In genomic region chr13:31947105-31947504, GRCh38 we compare ENCODE assay signal across 13 cellular contexts.
DNase-seq lines count a peak whose midpoint lies in the region; ATAC-seq, FAIRE-seq and TF ChIP-seq lines count a peak whose summit lies in the region.
"Had no signal": no experiment of that assay in that cellular context is flagged by ENCODE, and none has a peak within 500 bp of the region (broad histone marks: within the 10 kb centered on the region; RNA-seq: fewer than 3 reads in every experiment).

No MANE protein-coding gene starts in this region.

- ATAC-seq in GM12878 (no peak), left lung (no peak)

- H3K9me3 ChIP-seq in GM12878 (replicated peaks; ENCODE audit: control insufficient read depth, insufficient read depth, low read length) = no peaks in the 10 kb centered on the region
- H3K9me3 ChIP-seq in neural cell (ENCODE audit: low read length) = no peaks in the 10 kb centered on the region
- H3K9me3 ChIP-seq in left lung = no peaks in the 10 kb centered on the region
- H3K9me3 ChIP-seq: neutrophil had no signal

- SMC1A ChIA-PET in GM12878 (lab: Charles Lee; ENCODE audit: uncharacterized antibody, unreplicated experiment) = interaction anchor here (0.6 to 2.0 kb wide), 9 partner anchors 12 to 635 kb away, joined by 3 to 9 read pairs (median 5); no protein-coding TSS in a partner anchor

- no peak for TF ChIP-seq POLR2A in GM12878 (IDR thresholded peaks at IDR 0.05; ENCODE audit: low read depth, low read length)

- no peaks in the 10 kb centered on the region for H3K9me2 ChIP-seq in neural cell (ENCODE audit: insufficient read depth, low read length)

- WGBS in GM12878 (ENCODE audit: insufficient coverage, insufficient replicate concordance, low lambda C conversion rate, missing lambda C conversion rate) = 71% methylated on average over 2 of the region's 2 CpGs

- H3K36me3 ChIP-seq in GM12878 (ENCODE audit: control insufficient read depth in 2 of 2, insufficient read depth in 2 of 2, low read length in 1 of 2) = no peaks in the 10 kb centered on the region
- no peaks in the 10 kb centered on the region for H3K36me3 ChIP-seq in neural cell (ENCODE audit: insufficient read depth, low read length)
- no peaks in the 10 kb centered on the region for H3K36me3 ChIP-seq in left lung
- H3K36me3 ChIP-seq: neutrophil had no signal

- H4K20me1 ChIP-seq in GM12878 (ENCODE audit: control insufficient read depth, insufficient read depth) (no peaks in the 10 kb centered on the region), neural cell (ENCODE audit: insufficient read depth) (no peaks in the 10 kb centered on the region)

- in situ Hi-C loops in GM12878 (cut with MboI) = no loop called here

- H3K27me3 ChIP-seq in GM12878 (replicated peaks in 1 of 2; ENCODE audit: control insufficient read depth in 2 of 2, insufficient read depth in 2 of 2, low read length in 1 of 2) (no peaks in the 10 kb centered on the region), neural cell (ENCODE audit: insufficient read depth, low read depth, low read length) (no peaks in the 10 kb centered on the region), left lung (no peaks in the 10 kb centered on the region)
- H3K27me3 ChIP-seq: neutrophil had no signal

- H3K4me3 ChIP-seq in GM12878 (no peak overlapping the region), neural cell (ENCODE audit: low read length) (no peak overlapping the region), left lung (no peak overlapping the region)

- H3K4me2 ChIP-seq in GM12878 (ENCODE audit: control insufficient read depth, insufficient read depth) (no peak overlapping the region), neural cell (ENCODE audit: low read length) (no peak overlapping the region)

- BruUV-seq in GM12878 (replicated peaks; lab: Mats Ljungman, UMichigan) = no TSS peak

- H2AFZ ChIP-seq in GM12878 (ENCODE audit: control insufficient read depth, low read depth, low read length) = no peak overlapping the region
- no peak overlapping the region for H2AFZ ChIP-seq in neural cell (ENCODE audit: low read depth, low read length)

- peak; percentile 33 for DNase-seq in EH (ENCODE audit: low read depth)
- peak; percentile 20 for DNase-seq in MV-4-11 (lab: John Stamatoyannopoulos, UW)
- no peak for DNase-seq in GM12878 (ENCODE audit: low read depth, low spot score)
- DNase-seq in NCI-H1436 treated with DMSO at 0.1 percent for 48 hours (lab: John Stamatoyannopoulos, UW) = no peak
- no peak for DNase-seq in cerebellar cortex (ENCODE audit: low spot score)
- DNase-seq in central memory CD4-positive, alpha-beta T cell = no peak
- no peak for DNase-seq in left lung
- DNase-seq: activated CD4-positive, alpha-beta T cell treated with anti-CD3 and anti-CD28 coated beads, Interleukin-2, amount 10 ng/mL, durations not matched to agents 24 days and 14 days; activated effector memory CD4-positive, alpha-beta T cell treated with anti-CD3 and anti-CD28 coated beads, Interleukin-2, amount 50 U/mL, for 16 hours; NCI-H526 treated with DMSO at 0.1 percent for 48 hours had no signal

- CTCF ChIA-PET in GM12878 (lab: Yijun Ruan, JAX) = interaction anchor here (0.6 to 3.0 kb wide), 12 partner anchors 20 to 710 kb away, joined by 3 to 18 read pairs (median 4); partner anchors contain the start of genes BRCA2 and ZAR1L

- intact Hi-C loops in GM12878 (cut with micrococcal nuclease; ENCODE audit: unreplicated experiment) (no loop called here), left lung (cut with DNase I) (no loop called here)

- peak in 2 of 3 experiments; percentile 10 to 41; a peak in 4 of 6 replicates for TF ChIP-seq CTCF in GM12878 (IDR thresholded peaks at IDR 0.05 in 2 of 3, conservative IDR thresholded peaks at IDR 0.05 in 1 of 3; ENCODE audit: control insufficient read depth in 2 of 3, extremely low read depth in 1 of 3, insufficient read depth in 1 of 3, low read depth in 3 of 3, low read length in 3 of 3)
- TF ChIP-seq CTCF in neural cell (IDR thresholded peaks at IDR 0.05; ENCODE audit: poor library complexity, severe bottlenecking) = no peak
- TF ChIP-seq CTCF in left lung (IDR thresholded peaks at IDR 0.05) = no peak

- no peak for FAIRE-seq in GM12878 (lab: Jason Lieb, UNC)
- FAIRE-seq: islet of Langerhans had no signal

- peaks cover 22% of the 10 kb centered on the region for H3K4me1 ChIP-seq in GM12878 (ENCODE audit: control insufficient read depth, insufficient read depth, low read length)
- H3K4me1 ChIP-seq in left lung = peaks cover 8 to 70% of the 10 kb centered on the region in 2 donors

- H3K27ac ChIP-seq in GM12878 (ENCODE audit: control insufficient read depth, insufficient read depth) (no peak overlapping the region), neural cell (ENCODE audit: low read length) (no peak overlapping the region), left lung (no peak overlapping the region)

- RAD21 ChIA-PET in GM12878 (lab: Charles Lee; ENCODE audit: unreplicated experiment) = interaction anchor here (0.9 to 4.8 kb wide), 2 partner anchors 8 to 37 kb away, joined by 4 to 26 read pairs; no protein-coding TSS in a partner anchor

- H3F3A ChIP-seq in neural cell (ENCODE audit: insufficient read depth, low read length, poor library complexity, severe bottlenecking) = no peaks in the 10 kb centered on the region

- TF ChIP-seq RAD21 in GM12878 (IDR thresholded peaks at IDR 0.05; ENCODE audit: insufficient read depth, low read depth, low read length) (peak; percentile 59), neural cell (conservative IDR thresholded peaks at IDR 0.05) (peak; percentile 17)

- no peaks in the 10 kb centered on the region for H3K79me2 ChIP-seq in GM12878 (ENCODE audit: control insufficient read depth, insufficient read depth, low read length)
- no peaks in the 10 kb centered on the region for H3K79me2 ChIP-seq in neural cell (replicated peaks; ENCODE audit: insufficient read depth, low read length)

- H3K9ac ChIP-seq in GM12878 (ENCODE audit: control insufficient read depth, insufficient read depth, low read length) = no peak overlapping the region
- no peak overlapping the region for H3K9ac ChIP-seq in neural cell (ENCODE audit: low read length)

- POLR2A ChIA-PET in GM12878 (lab: Charles Lee) = no interaction called here

- no peak for TF ChIP-seq EP300 in GM12878 (IDR thresholded peaks at IDR 0.05; ENCODE audit: borderline replicate concordance in 1 of 2, control insufficient read depth in 1 of 2, low read depth in 2 of 2, low read length in 2 of 2)
- no peak for TF ChIP-seq EP300 in neural cell (conservative IDR thresholded peaks at IDR 0.05; ENCODE audit: poor library complexity, severe bottlenecking)

TF ChIP-seq in GM12878, 131 proteins besides CTCF, POLR2A, EP300 and RAD21:
- no peak for TF ChIP-seq DPF2 (IDR thresholded peaks at IDR 0.05)
- TF ChIP-seq SMC3 (IDR thresholded peaks at IDR 0.05; ENCODE audit: borderline replicate concordance, low read length) = peak; percentile 25; the same call in 1 of the 2 replicates

TF ChIP-seq in neural cell, 6 proteins besides CTCF, POLR2A, EP300 and RAD21:
- TF ChIP-seq SMC3 (conservative IDR thresholded peaks at IDR 0.05; ENCODE audit: poor library complexity) (no peak), REST (IDR thresholded peaks at IDR 0.05; ENCODE audit: borderline replicate concordance) (no peak)

Comparison
In these comparisons a context has a peak if more than half of its experiments do, and no peak if none do; other contexts are left out.
1. DNase-seq: peak in EH (single experiment) and MV-4-11 (single experiment); none in GM12878 (single experiment), NCI-H1436 treated with DMSO at 0.1 percent for 48 hours (single experiment), cerebellar cortex (single experiment), central memory CD4-positive, alpha-beta T cell (single experiment) and left lung (0 of 2).
2. CTCF ChIP-seq: peak in GM12878 (2 of 3); none in neural cell (single experiment) and left lung (0 of 2).